In genomic region chr6:88368071-88368787, GRCh38 we compare ENCODE assay signal across 17 cellular contexts.
DNase-seq lines count a peak whose midpoint lies in the region; ATAC-seq and TF ChIP-seq lines count a peak whose summit lies in the region.
"Had no signal": no experiment of that assay in that cellular context is flagged by ENCODE, and none has a peak within 500 bp of the region (broad histone marks: within the 10 kb centered on the region; RNA-seq: fewer than 3 reads in every experiment).

No MANE protein-coding gene starts in this region.

- H3K27ac ChIP-seq in mammary epithelial cell (ENCODE audit: insufficient read depth, low read depth, low read length) = no peak overlapping the region
- H3K27ac ChIP-seq: heart right ventricle, right lobe of liver had no signal

- H4K20me1 ChIP-seq in mammary epithelial cell (ENCODE audit: insufficient read depth, low read length) = no peaks in the 10 kb centered on the region

- CTCF ChIA-PET in mammary epithelial cell (lab: Charles Lee; ENCODE audit: low non-redundant PET) = no interaction called here

- H3K27me3 Mint-ChIP-seq in mesothelial cell of epicardium (ENCODE audit: low read depth) = peaks cover 9% of the 10 kb centered on the region

- no peaks in the 10 kb centered on the region for H3K4me1 Mint-ChIP-seq in mesothelial cell of epicardium

- H3K4me1 ChIP-seq in mammary epithelial cell (ENCODE audit: insufficient read depth, low read length) = peaks cover 18% of the 10 kb centered on the region
- H3K4me1 ChIP-seq: heart right ventricle, right lobe of liver had no signal

- 67% methylated on average over 2 of the region's 2 CpGs for WGBS in mammary epithelial cell (ENCODE audit: low coverage, missing lambda C conversion rate)

- no TSS peak for BruUV-seq in mammary epithelial cell (replicated peaks; lab: Mats Ljungman, UMichigan)

- no peaks in the 10 kb centered on the region for H3K9me3 Mint-ChIP-seq in mesothelial cell of epicardium

- H3K79me2 ChIP-seq in mammary epithelial cell (ENCODE audit: insufficient read depth, low read length) = no peaks in the 10 kb centered on the region

- dilution Hi-C loops in mammary epithelial cell (cut with HindIII; ENCODE audit: low sequenced_read_pairs) = no loop called here

- H3K4me3 ChIP-seq in mammary epithelial cell (replicated peaks in 1 of 3; ENCODE audit: insufficient read depth in 1 of 3, low read depth in 2 of 3, low read length in 3 of 3) = no peak overlapping the region
- H3K4me3 ChIP-seq: heart right ventricle, right lobe of liver had no signal

- no peak for ATAC-seq in HG03469 (IDR thresholded peaks at IDR 0.05; ENCODE audit: unreplicated experiment)
- ATAC-seq in GM18498 (IDR thresholded peaks at IDR 0.05; ENCODE audit: unreplicated experiment) = no peak
- ATAC-seq: heart right ventricle, right lobe of liver had no signal

- H3K27ac Mint-ChIP-seq in mesothelial cell of epicardium = no peak overlapping the region
- H3K27ac Mint-ChIP-seq: activated naive CD8-positive, alpha-beta T cell had no signal

- H3K9me3 ChIP-seq in mammary epithelial cell (replicated peaks; ENCODE audit: insufficient read depth, low read length) = no peaks in the 10 kb centered on the region
- H3K9me3 ChIP-seq: heart right ventricle, right lobe of liver had no signal

- in situ Hi-C loops in mammary epithelial cell (cut with MboI; ENCODE audit: low sequenced_read_pairs in 2 of 2) = no loop called here

- H3K27me3 ChIP-seq in mammary epithelial cell (ENCODE audit: insufficient read depth, low read length) = peaks cover 4% of the 10 kb centered on the region
- H3K27me3 ChIP-seq: right lobe of liver had no signal

- no peak overlapping the region for H3K4me3 Mint-ChIP-seq in mesothelial cell of epicardium
- H3K4me3 Mint-ChIP-seq: activated naive CD8-positive, alpha-beta T cell had no signal

- no peak overlapping the region for H3K9ac ChIP-seq in mammary epithelial cell (ENCODE audit: insufficient read depth, low read length)

- H3K4me2 ChIP-seq in mammary epithelial cell (ENCODE audit: insufficient read depth, low read depth, low read length) = no peak overlapping the region

- intact Hi-C loops in mammary epithelial cell (cut with micrococcal nuclease) = no loop called here

- H2AFZ ChIP-seq in mammary epithelial cell (ENCODE audit: low read depth, low read length) = no peak overlapping the region

- no peak for TF ChIP-seq CTCF in mammary epithelial cell (conservative IDR thresholded peaks at IDR 0.05 in 1 of 2, IDR thresholded peaks at IDR 0.05 in 1 of 2; ENCODE audit: extremely low read depth in 1 of 2, insufficient read depth in 1 of 2, low read depth in 1 of 2, low read length in 2 of 2)
- no peak for TF ChIP-seq CTCF in mesothelial cell of epicardium (IDR thresholded peaks at IDR 0.05; ENCODE audit: unreplicated experiment)

- DNase-seq in AG08395 (ENCODE audit: low spot score) = peak; percentile 18
- peak; percentile 46 for DNase-seq in LHCN-M2 (ENCODE audit: low read depth)
- DNase-seq in mammary epithelial cell = peak; percentile 37
- peak; percentile 32 for DNase-seq in kidney glomerular epithelial cell (lab: John Stamatoyannopoulos, UW)
- no peak for DNase-seq in SHP77 treated with DMSO at 0.1 percent for 48 hours (lab: John Stamatoyannopoulos, UW)
- DNase-seq in mesothelial cell of epicardium (ENCODE audit: low spot score in 2 of 2, unreplicated experiment in 2 of 2) = no peak
- DNase-seq: activated CD4-positive, alpha-beta T cell treated with anti-CD3 and anti-CD28 coated beads for 4 hours; heart right ventricle; midbrain; NCI-H1092 treated with DMSO at 0.1 percent for 48 hours; NK-92 treated with Interleukin-12 subunit alpha and Interleukin-12 subunit beta, amount 100 ng/mL, for 24 hours; right lobe of liver; SHP77; stimulated activated CD4-positive, alpha-beta T cell treated with anti-CD3 and anti-CD28 coated beads, Interleukin-4, amount 100 ng/mL, for 1 hour had no signal

- no peaks in the 10 kb centered on the region for H3K36me3 ChIP-seq in mammary epithelial cell (ENCODE audit: insufficient read depth, low read length)
- H3K36me3 ChIP-seq: heart right ventricle, right lobe of liver had no signal

- no peaks in the 10 kb centered on the region for H3K36me3 Mint-ChIP-seq in mesothelial cell of epicardium
- H3K36me3 Mint-ChIP-seq: activated naive CD8-positive, alpha-beta T cell had no signal

Comparison
In these comparisons a context has a peak if more than half of its experiments do, and no peak if none do; other contexts are left out.
1. DNase-seq: peak in AG08395 (single experiment), LHCN-M2 (single experiment), mammary epithelial cell (single experiment) and kidney glomerular epithelial cell (single experiment); none in SHP77 treated with DMSO at 0.1 percent for 48 hours (single experiment) and mesothelial cell of epicardium (0 of 2).